ENCODE assay signal across 8 cellular contexts in the genomic region with DNA sequence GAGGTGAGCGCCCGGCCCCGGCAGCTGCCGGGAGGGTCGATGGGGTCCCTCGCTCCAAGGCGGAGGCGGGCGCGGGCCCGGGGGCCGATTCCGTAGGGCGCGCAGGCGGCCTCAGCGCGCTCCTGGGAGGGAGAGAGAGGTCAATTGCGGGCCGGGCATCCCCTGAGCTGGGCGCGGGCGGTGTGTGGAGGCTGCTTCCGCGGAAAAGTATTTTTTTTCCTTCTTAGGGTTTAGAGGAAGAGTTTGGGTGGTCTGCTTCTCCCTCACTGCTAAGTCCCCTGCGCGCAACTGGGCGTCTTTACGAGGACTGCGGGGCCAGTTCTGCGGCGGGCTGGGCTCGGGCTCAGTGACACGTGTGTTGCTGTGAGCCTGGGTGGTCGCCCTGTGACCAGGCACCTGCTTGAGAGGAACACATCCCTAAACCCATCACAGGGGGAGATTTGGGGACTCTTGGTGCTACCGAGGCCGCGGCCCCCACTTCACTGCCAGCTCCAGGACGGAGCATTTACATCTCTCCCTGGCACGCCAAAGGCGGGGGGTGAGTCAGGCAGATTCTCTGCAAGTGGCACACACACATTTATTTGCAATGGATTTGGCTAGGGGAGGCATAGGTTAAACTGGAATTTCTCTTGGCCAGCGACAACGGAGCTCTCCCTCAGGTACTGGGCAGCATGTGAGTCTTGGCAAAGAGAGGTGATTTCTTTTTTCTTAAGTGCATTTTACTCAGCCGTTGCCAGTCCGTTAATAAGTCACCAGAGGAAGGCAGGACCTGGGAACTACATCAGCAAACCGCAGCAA.
DNase-seq lines count a peak whose midpoint lies in the region; ATAC-seq, FAIRE-seq and TF ChIP-seq lines count a peak whose summit lies in the region.

No MANE protein-coding gene starts in this region.

- H3K4me1 ChIP-seq in PC-3 (ENCODE audit: insufficient read depth, low read length) (peaks cover 22% of the 10 kb centered on the region), GM12878 (ENCODE audit: control insufficient read depth, insufficient read depth, low read length) (no peaks in the 10 kb centered on the region)

- POLR2A ChIA-PET in PC-3 (lab: Charles Lee; ENCODE audit: unreplicated experiment): interaction anchor here (0.6 kb wide), 1 partner anchor 161 kb away, joined by 4 read pairs; no protein-coding TSS in a partner anchor
- POLR2A ChIA-PET in GM12878 (lab: Charles Lee): interaction anchor here (0.6 kb wide), 1 partner anchor 182 kb away, joined by 5 read pairs; no protein-coding TSS in a partner anchor

- SMC1A ChIA-PET in GM12878 (lab: Charles Lee; ENCODE audit: uncharacterized antibody, unreplicated experiment): no interaction called here

- FAIRE-seq in GM12878 (lab: Jason Lieb, UNC): no peak

- H3K4me2 ChIP-seq in PC-3 (ENCODE audit: low read length) (peak overlapping the region; percentile 93), GM12878 (ENCODE audit: control insufficient read depth, insufficient read depth) (peak overlapping the region; percentile 44; the same call in 1 of the 2 replicates)

- RAD21 ChIA-PET in GM12878 (lab: Charles Lee; ENCODE audit: unreplicated experiment): no interaction called here

- DNase-seq in AG20443 (ENCODE audit: low spot score) (peak; percentile 60), PC-3 (peak; percentile 68), GM12878 (ENCODE audit: low read depth, low spot score) (no peak), iPS-NIHi7 (ENCODE audit: extremely low spot score) (peak; percentile 28), OCI-M1 (lab: John Stamatoyannopoulos, UW) (no peak)

- intact Hi-C loops in PC-3 (cut with micrococcal nuclease) (loop anchor here (1.0 to 10.0 kb wide), 6 partner anchors 75 to 526 kb away; no protein-coding TSS in a partner anchor), GM12878 (cut with micrococcal nuclease; ENCODE audit: unreplicated experiment) (loop anchor here (10.0 kb wide), 2 partner anchors 533 to 583 kb away; no protein-coding TSS in a partner anchor)

- no peak for TF ChIP-seq RAD21 in GM12878 (IDR thresholded peaks at IDR 0.05; ENCODE audit: insufficient read depth, low read depth, low read length)

- no peaks in the 10 kb centered on the region for H3F3A ChIP-seq in PC-3 (ENCODE audit: low read length, unreplicated experiment)

- ATAC-seq in GM19463 (IDR thresholded peaks at IDR 0.05; ENCODE audit: unreplicated experiment) (peak; percentile 25), PC-3 (peak; percentile 49), GM12878 (peak; percentile 31), HG03196 (IDR thresholded peaks at IDR 0.05; ENCODE audit: unreplicated experiment) (no peak)

- in situ Hi-C loops in GM12878 (cut with MboI): no loop called here

- H3K9me2 ChIP-seq in PC-3 (replicated peaks; ENCODE audit: low read length): no peaks in the 10 kb centered on the region

- 24% methylated on average over 39 of the region's 46 CpGs for WGBS in GM12878 (ENCODE audit: insufficient coverage, insufficient replicate concordance, low lambda C conversion rate, missing lambda C conversion rate)

- TF ChIP-seq CTCF in PC-3 (conservative IDR thresholded peaks at IDR 0.05; ENCODE audit: low read depth, low read length) (no peak), GM12878 (IDR thresholded peaks at IDR 0.05 in 2 of 3, conservative IDR thresholded peaks at IDR 0.05 in 1 of 3; ENCODE audit: control insufficient read depth in 2 of 3, extremely low read depth in 1 of 3, insufficient read depth in 1 of 3, low read depth in 3 of 3, low read length in 3 of 3) (no peak)

- H3K27me3 ChIP-seq in PC-3 (ENCODE audit: low read length): peaks cover 16% of the 10 kb centered on the region
- peaks cover 5 to 24% of the 10 kb centered on the region in 2 experiments for H3K27me3 ChIP-seq in GM12878 (replicated peaks in 1 of 2; ENCODE audit: control insufficient read depth in 2 of 2, insufficient read depth in 2 of 2, low read length in 1 of 2)

- H3K9me3 ChIP-seq in PC-3 (ENCODE audit: low read length) (no peaks in the 10 kb centered on the region), GM12878 (replicated peaks; ENCODE audit: control insufficient read depth, insufficient read depth, low read length) (no peaks in the 10 kb centered on the region)

- H3K79me2 ChIP-seq in PC-3 (ENCODE audit: low read length): no peaks in the 10 kb centered on the region
- no peaks in the 10 kb centered on the region for H3K79me2 ChIP-seq in GM12878 (ENCODE audit: control insufficient read depth, insufficient read depth, low read length)

- H3K27ac ChIP-seq in PC-3 (ENCODE audit: low read length): no peak overlapping the region
- no peak overlapping the region for H3K27ac ChIP-seq in GM12878 (ENCODE audit: control insufficient read depth, insufficient read depth)
- peak overlapping the region in 2 of 21 experiments; percentile 34 to 49 for H3K27ac ChIP-seq in skin epidermis

- peak overlapping the region; percentile 80 for H2AFZ ChIP-seq in PC-3 (ENCODE audit: low read length)
- H2AFZ ChIP-seq in GM12878 (ENCODE audit: control insufficient read depth, low read depth, low read length): no peak overlapping the region

- H3K4me3 ChIP-seq in PC-3 (ENCODE audit: low read length) (peak overlapping the region; percentile 76), GM12878 (no peak overlapping the region), skin epidermis (peak overlapping the region; percentile 43 to 62 (median 49))

- peak overlapping the region; percentile 11 for H3K9ac ChIP-seq in PC-3 (ENCODE audit: low read length)
- H3K9ac ChIP-seq in GM12878 (ENCODE audit: control insufficient read depth, insufficient read depth, low read length): no peak overlapping the region

- no peak for TF ChIP-seq EP300 in GM12878 (IDR thresholded peaks at IDR 0.05; ENCODE audit: borderline replicate concordance in 1 of 2, control insufficient read depth in 1 of 2, low read depth in 2 of 2, low read length in 2 of 2)

- BruUV-seq in PC-3 (replicated peaks; lab: Mats Ljungman, UMichigan) (no TSS peak), GM12878 (replicated peaks; lab: Mats Ljungman, UMichigan) (no TSS peak)

- H4K20me1 ChIP-seq in PC-3 (ENCODE audit: low read length) (no peaks in the 10 kb centered on the region), GM12878 (ENCODE audit: control insufficient read depth, insufficient read depth) (no peaks in the 10 kb centered on the region)

- no peak for TF ChIP-seq POLR2A in GM12878 (IDR thresholded peaks at IDR 0.05; ENCODE audit: low read depth, low read length)

- H3K36me3 ChIP-seq in PC-3 (ENCODE audit: low read depth, low read length): no peaks in the 10 kb centered on the region
- H3K36me3 ChIP-seq in GM12878 (ENCODE audit: control insufficient read depth in 2 of 2, insufficient read depth in 2 of 2, low read length in 1 of 2): no peaks in the 10 kb centered on the region

- CTCF ChIA-PET in PC-3 (lab: Charles Lee): no interaction called here
- CTCF ChIA-PET in GM12878 (lab: Yijun Ruan, JAX): no interaction called here

TF ChIP-seq in GM12878, 131 proteins besides CTCF, POLR2A, EP300 and RAD21 (continues in another document):
- TF ChIP-seq SREBF1 (IDR thresholded peaks at IDR 0.05; ENCODE audit: low read length): no peak
- TF ChIP-seq, protein P1, sequence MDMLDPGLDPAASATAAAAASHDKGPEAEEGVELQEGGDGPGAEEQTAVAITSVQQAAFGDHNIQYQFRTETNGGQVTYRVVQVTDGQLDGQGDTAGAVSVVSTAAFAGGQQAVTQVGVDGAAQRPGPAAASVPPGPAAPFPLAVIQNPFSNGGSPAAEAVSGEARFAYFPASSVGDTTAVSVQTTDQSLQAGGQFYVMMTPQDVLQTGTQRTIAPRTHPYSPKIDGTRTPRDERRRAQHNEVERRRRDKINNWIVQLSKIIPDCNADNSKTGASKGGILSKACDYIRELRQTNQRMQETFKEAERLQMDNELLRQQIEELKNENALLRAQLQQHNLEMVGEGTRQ (IDR thresholded peaks at IDR 0.05; ENCODE audit: borderline replicate concordance, low read depth, low read length): no peak
- no peak for TF ChIP-seq SMARCA5 (IDR thresholded peaks at IDR 0.05)
- no peak for TF ChIP-seq BCL11A (IDR thresholded peaks at IDR 0.05; ENCODE audit: low read depth, low read length)
- TF ChIP-seq, protein P2, sequence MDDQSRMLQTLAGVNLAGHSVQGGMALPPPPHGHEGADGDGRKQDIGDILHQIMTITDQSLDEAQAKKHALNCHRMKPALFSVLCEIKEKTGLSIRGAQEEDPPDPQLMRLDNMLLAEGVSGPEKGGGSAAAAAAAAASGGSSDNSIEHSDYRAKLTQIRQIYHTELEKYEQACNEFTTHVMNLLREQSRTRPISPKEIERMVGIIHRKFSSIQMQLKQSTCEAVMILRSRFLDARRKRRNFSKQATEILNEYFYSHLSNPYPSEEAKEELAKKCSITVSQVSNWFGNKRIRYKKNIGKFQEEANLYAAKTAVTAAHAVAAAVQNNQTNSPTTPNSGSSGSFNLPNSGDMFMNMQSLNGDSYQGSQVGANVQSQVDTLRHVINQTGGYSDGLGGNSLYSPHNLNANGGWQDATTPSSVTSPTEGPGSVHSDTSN (IDR thresholded peaks at IDR 0.05; ENCODE audit: insufficient replicate concordance, low read depth, low read length): no peak
- TF ChIP-seq CBFB (IDR thresholded peaks at IDR 0.05; ENCODE audit: low read depth): no peak
- TF ChIP-seq MXI1 (IDR thresholded peaks at IDR 0.05; ENCODE audit: low read depth, low read length): no peak

Comparison
In these comparisons a context has a peak if more than half of its experiments do, and no peak if none do; other contexts are left out.
1. DNase-seq: peak in AG20443 (single experiment), PC-3 (single experiment) and iPS-NIHi7 (single experiment); none in GM12878 (single experiment) and OCI-M1 (single experiment).